ENCODE assay signal across 8 cellular contexts in the genomic region with DNA sequence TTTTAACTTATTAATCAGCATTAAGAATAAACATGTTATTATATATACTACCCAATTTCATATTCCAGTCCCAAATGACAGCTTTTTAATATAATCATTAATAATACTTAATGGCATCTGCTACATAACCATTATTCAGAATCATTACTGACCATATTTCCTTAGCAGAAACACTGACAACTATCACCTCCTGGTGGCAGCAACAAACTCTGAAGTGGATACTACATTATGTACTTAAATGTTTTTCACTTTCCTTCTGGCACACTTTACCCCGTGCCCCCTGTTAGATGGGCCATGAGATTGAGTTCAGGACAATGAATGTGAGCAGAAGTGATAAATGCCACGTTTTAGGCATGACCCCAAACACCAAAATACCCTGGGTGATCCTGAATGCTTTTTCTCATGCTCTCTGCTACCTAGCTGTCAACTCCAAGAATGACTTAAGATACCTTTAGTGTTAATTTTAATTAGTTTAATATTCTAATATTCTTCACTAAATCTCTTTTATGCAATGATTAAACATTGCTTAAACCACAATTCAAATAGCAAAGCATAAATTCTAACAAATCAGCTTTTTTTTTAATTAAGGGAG.
A peak's percentile ranks its signal among the peaks of the same experiment; 100 is the strongest.
DNase-seq lines count a peak whose midpoint lies in the region; ATAC-seq and TF ChIP-seq lines count a peak whose summit lies in the region.

No MANE protein-coding gene starts in this region.

- H3K27me3 ChIP-seq in BE2C (no peaks in the 10 kb centered on the region), WERI-Rb-1 (ENCODE audit: insufficient read depth, low read depth, severe bottlenecking) (no peaks in the 10 kb centered on the region)

- H3K36me3 ChIP-seq in BE2C (peaks cover 6% of the 10 kb centered on the region), WERI-Rb-1 (no peaks in the 10 kb centered on the region; the same call in 1 of the 2 replicates)

- no peak overlapping the region for H3K27ac ChIP-seq in WERI-Rb-1

- peaks cover 3% of the 10 kb centered on the region; the same call in 1 of the 2 replicates for H3K4me1 ChIP-seq in BE2C

- TF ChIP-seq CTCF in BE2C (IDR thresholded peaks at IDR 0.05; ENCODE audit: low read depth, low read length) (peak; percentile 79), WERI-Rb-1 (IDR thresholded peaks at IDR 0.05; ENCODE audit: low read depth, low read length) (peak; percentile 34; the same call in 1 of the 2 replicates)

- peak; percentile 90 for ATAC-seq in GM18907 (IDR thresholded peaks at IDR 0.05; ENCODE audit: unreplicated experiment)
- ATAC-seq in HG03469 (IDR thresholded peaks at IDR 0.05; ENCODE audit: unreplicated experiment), result peak; percentile 91
- ATAC-seq in esophagus mucosa, result no peak

- H3K9me3 ChIP-seq in BE2C (no peaks in the 10 kb centered on the region), WERI-Rb-1 (ENCODE audit: severe bottlenecking) (no peaks in the 10 kb centered on the region)

- no peak overlapping the region for H3K4me3 ChIP-seq in BE2C (ENCODE audit: low read depth, low read length)
- H3K4me3 ChIP-seq in WERI-Rb-1 (ENCODE audit: low read depth, low read length), result no peak overlapping the region

- DNase-seq in BE2C, result peak; percentile 62
- peak; percentile 23 for DNase-seq in WERI-Rb-1
- DNase-seq in lung microvascular endothelial cell (ENCODE audit: low read depth in 2 of 2), result peak; percentile 31 to 42
- no peak for DNase-seq in stimulated activated naive CD4-positive, alpha-beta T cell (lab: John Stamatoyannopoulos, UW)
- DNase-seq in NK-92 treated with Interleukin-12 subunit alpha and Interleukin-12 subunit beta, amount 100 ng/mL, for 24 hours (lab: John Stamatoyannopoulos, UW), result no peak

Comparison
In these comparisons a context has a peak if more than half of its experiments do, and no peak if none do; other contexts are left out.
1. DNase-seq: peak in BE2C (single experiment), WERI-Rb-1 (single experiment) and lung microvascular endothelial cell (2 of 2); none in stimulated activated naive CD4-positive, alpha-beta T cell (0 of 6) and NK-92 treated with Interleukin-12 subunit alpha and Interleukin-12 subunit beta, amount 100 ng/mL, for 24 hours (single experiment).